ENCODE assay signal across 18 cellular contexts in genomic region chr11:1665313-1665712, GRCh38. TPM values are rescaled to one million over a fixed set of nuclear protein-coding genes. Genes with fewer than 3 reads are reported as not detected.
DNase-seq lines count a peak whose midpoint lies in the region; ATAC-seq lines count a peak whose summit lies in the region.
"Had no signal": no experiment of that assay in that cellular context is flagged by ENCODE, and none has a peak within 500 bp of the region (broad histone marks: within the 10 kb centered on the region; RNA-seq: fewer than 3 reads in every experiment).

No MANE protein-coding gene starts in this region.

- H3K9me3 ChIP-seq in neuronal stem cell (replicated peaks in 1 of 2; ENCODE audit: control insufficient read depth in 2 of 2, insufficient read depth in 1 of 2, low read depth in 1 of 2, low read length in 2 of 2) = no peaks in the 10 kb centered on the region

- H3K27ac ChIP-seq in neuronal stem cell (replicated peaks; ENCODE audit: low read length) = no peak overlapping the region
- H3K27ac ChIP-seq: 22Rv1 had no signal

- peaks cover 0 to 29% (median 0%) of the 10 kb centered on the region in 3 experiments for H3K27me3 ChIP-seq in neuronal stem cell (ENCODE audit: control insufficient read depth in 3 of 3, insufficient read depth in 3 of 3, low read depth in 1 of 3, low read length in 3 of 3)

- no peaks in the 10 kb centered on the region for H3K36me3 ChIP-seq in neuronal stem cell (replicated peaks in 1 of 2; ENCODE audit: control insufficient read depth in 2 of 2, insufficient read depth in 2 of 2, low read length in 2 of 2)

- peak overlapping the region; percentile 58 for H2BK12ac ChIP-seq in neuronal stem cell (ENCODE audit: low read length)

- peaks cover 0 to 11% of the 10 kb centered on the region in 2 donors for H3K4me1 ChIP-seq in neuronal stem cell (ENCODE audit: control insufficient read depth in 2 of 2, insufficient read depth in 1 of 2, low read depth in 1 of 2, low read length in 2 of 2)

- H3K23ac ChIP-seq in neuronal stem cell (ENCODE audit: low read depth, low read length, poor library complexity) = no peak overlapping the region

- no peak overlapping the region for H2AK5ac ChIP-seq in neuronal stem cell (ENCODE audit: low read depth, low read length)

- no peak overlapping the region for H4K8ac ChIP-seq in neuronal stem cell (ENCODE audit: low read depth, low read length)

- peak overlapping the region; percentile 90 for H3K18ac ChIP-seq in neuronal stem cell (ENCODE audit: low read length)

- no peaks in the 10 kb centered on the region for H3K79me1 ChIP-seq in neuronal stem cell (ENCODE audit: low read depth, low read length)

- no peak overlapping the region for H3K9ac ChIP-seq in neuronal stem cell (ENCODE audit: low read depth, low read length, poor library complexity)

- H2AFZ ChIP-seq in neuronal stem cell (ENCODE audit: low read length) = no peak overlapping the region

- no peak overlapping the region for H2BK5ac ChIP-seq in neuronal stem cell (ENCODE audit: low read length)

- H3K4ac ChIP-seq in neuronal stem cell (ENCODE audit: low read length) = no peak overlapping the region

- WGBS in neuronal stem cell (ENCODE audit: extremely low coverage in 2 of 2, insufficient read length in 2 of 2, insufficient replicate concordance in 1 of 2), 2 donors = no CpG with 5 or more reads among the region's 8 CpGs

- peak overlapping the region; percentile 95 for H4K91ac ChIP-seq in neuronal stem cell (ENCODE audit: low read depth, low read length, poor library complexity)

- no peak overlapping the region for H3K14ac ChIP-seq in neuronal stem cell (ENCODE audit: low read length)

- DNase-seq in activated CD4-positive, CD25-positive, alpha-beta regulatory T cell treated with anti-CD3 and anti-CD28 coated beads, Interleukin-2, amount 50 U/mL, for 72 hours = peak; percentile 15
- DNase-seq in activated CD4-positive, CD25-positive, alpha-beta regulatory T cell (lab: John Stamatoyannopoulos, UW) = no peak
- peak; percentile 30 for DNase-seq in mesenteric fat pad (ENCODE audit: low spot score)
- DNase-seq in neuronal stem cell (ENCODE audit: low spot score) = no peak
- DNase-seq in epidermal melanocyte (ENCODE audit: insufficient read length, low spot score) = no peak
- DNase-seq in kidney tubule cell (ENCODE audit: low spot score) = no peak
- DNase-seq: CD8-positive, alpha-beta T cell; COR-L47; DMS153; DMS79 treated with DMSO at 0.1 percent for 48 hours; EL; GOT3; H9 had no signal

- no peak for ATAC-seq in HG03432 (IDR thresholded peaks at IDR 0.05; ENCODE audit: unreplicated experiment)
- ATAC-seq: CD8-positive, alpha-beta T cell had no signal

- no peak overlapping the region for H2BK15ac ChIP-seq in neuronal stem cell (ENCODE audit: low read length)

- H2BK120ac ChIP-seq in neuronal stem cell (ENCODE audit: low read depth, low read length) = no peak overlapping the region

- no peak overlapping the region for H3K4me2 ChIP-seq in neuronal stem cell (ENCODE audit: insufficient read depth, low read length, poor library complexity, severe bottlenecking)

- H3K4me3 ChIP-seq in neuronal stem cell (ENCODE audit: low read length in 2 of 2) = no peak overlapping the region

RNA-seq across cellular contexts. Expression of gene KRTAP5-6, which starts 31.7 kb away (rescaled TPM):
- total RNA-seq in mesenteric fat pad = not detected
- polyA plus RNA-seq in neuronal stem cell (2013, experiment 1 of 2) = not detected
- polyA plus RNA-seq in neuronal stem cell (2013, experiment 2 of 2) = not detected
- total RNA-seq: A673; CD8-positive, alpha-beta T cell; H9 had no signal
- polyA plus RNA-seq: BJ, CD14-positive monocyte had no signal

RNA-seq across cellular contexts. Expression of gene KRTAP5-5, which starts 35.7 kb away (rescaled TPM):
- total RNA-seq in mesenteric fat pad = not detected
- not detected for polyA plus RNA-seq in neuronal stem cell (2013, experiment 1 of 2)
- polyA plus RNA-seq in neuronal stem cell (2013, experiment 2 of 2) = not detected
- total RNA-seq: A673; CD8-positive, alpha-beta T cell; H9 had no signal
- polyA plus RNA-seq: BJ, CD14-positive monocyte had no signal

RNA-seq across cellular contexts. Expression of gene KRTAP5-4, which starts 43.4 kb away (rescaled TPM):
- not detected for total RNA-seq in mesenteric fat pad
- not detected for polyA plus RNA-seq in neuronal stem cell (2013, experiment 1 of 2)
- not detected for polyA plus RNA-seq in neuronal stem cell (2013, experiment 2 of 2)
- total RNA-seq: A673; CD8-positive, alpha-beta T cell; H9 had no signal
- polyA plus RNA-seq: BJ, CD14-positive monocyte had no signal

RNA-seq across cellular contexts. Expression of gene KRTAP5-3, which starts 57.0 kb away (rescaled TPM):
- total RNA-seq in mesenteric fat pad = not detected
- not detected for polyA plus RNA-seq in neuronal stem cell (2013, experiment 1 of 2)
- not detected for polyA plus RNA-seq in neuronal stem cell (2013, experiment 2 of 2)
- total RNA-seq: A673; CD8-positive, alpha-beta T cell; H9 had no signal
- polyA plus RNA-seq: BJ, CD14-positive monocyte had no signal

Comparison
In these comparisons a context has a peak if more than half of its experiments do, and no peak if none do; other contexts are left out.
1. DNase-seq: peak in activated CD4-positive, CD25-positive, alpha-beta regulatory T cell treated with anti-CD3 and anti-CD28 coated beads, Interleukin-2, amount 50 U/mL, for 72 hours (single experiment) and mesenteric fat pad (single experiment); none in activated CD4-positive, CD25-positive, alpha-beta regulatory T cell (0 of 4), neuronal stem cell (single experiment), epidermal melanocyte (single experiment) and kidney tubule cell (single experiment).